Comparison of ENCODE assay signal across 33 cellular contexts in the genomic region with DNA sequence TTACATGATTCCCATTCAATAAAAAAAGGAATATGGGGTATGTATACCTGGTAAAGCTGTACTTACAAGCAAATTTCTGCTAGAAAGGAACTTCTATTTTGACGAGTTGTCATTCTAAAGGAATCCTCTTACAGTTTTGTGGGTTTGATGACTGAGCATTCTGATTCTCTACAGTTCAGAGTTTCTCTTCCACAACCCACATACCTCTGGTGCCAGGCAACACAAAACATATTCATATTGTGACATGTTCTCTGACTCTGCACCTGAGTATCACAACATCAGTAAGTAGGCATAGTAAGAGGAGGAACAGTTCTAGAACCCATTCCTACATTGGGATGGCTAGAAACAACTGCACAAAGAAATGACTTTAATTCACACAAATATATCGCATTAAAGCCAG.
DNase-seq lines count a peak whose midpoint lies in the region; ATAC-seq and TF ChIP-seq lines count a peak whose summit lies in the region.
"Had no signal": no experiment of that assay in that cellular context is flagged by ENCODE, and none has a peak within 500 bp of the region (broad histone marks: within the 10 kb centered on the region; RNA-seq: fewer than 3 reads in every experiment).

No MANE protein-coding gene starts in this region.

- H3K27ac ChIP-seq in IMR-90 (ENCODE audit: insufficient read depth, low read length) (no peak overlapping the region), heart left ventricle (no peak overlapping the region)
- H3K27ac ChIP-seq: ascending aorta, BLaER1, dorsolateral prefrontal cortex, neural progenitor cell, parathyroid adenoma, testis, uterus, VCaP had no signal

- no peak overlapping the region for H3K9ac ChIP-seq in IMR-90 (ENCODE audit: low read depth, low read length)
- H3K9ac ChIP-seq: BLaER1, neural progenitor cell, parathyroid adenoma had no signal

- in situ Hi-C loops in IMR-90 (cut with MboI; ENCODE audit: low sequenced_read_pairs) = no loop called here
- in situ Hi-C loops in astrocyte of the spinal cord (cut with HindIII; ENCODE audit: low sequenced_read_pairs) = no loop called here

- no peak overlapping the region for H4K91ac ChIP-seq in IMR-90 (ENCODE audit: insufficient read depth, low read depth, low read length)

- H2AK5ac ChIP-seq in IMR-90 (ENCODE audit: low read depth, low read length) = no peak overlapping the region

- no peak overlapping the region for H4K5ac ChIP-seq in IMR-90 (ENCODE audit: low read depth, low read length)

- CTCF ChIA-PET in IMR-90 (lab: Yijun Ruan, JAX) (no interaction called here), WTC11 (lab: Charles Lee) (no interaction called here)

- TF ChIP-seq RAD21 in IMR-90 (IDR thresholded peaks at IDR 0.05; ENCODE audit: low read length) = no peak

- no peak overlapping the region for H3K23ac ChIP-seq in IMR-90 (ENCODE audit: low read depth, low read length)

- no peak overlapping the region for H3K27ac Mint-ChIP-seq in WTC11
- H3K27ac Mint-ChIP-seq: activated CD4-positive, alpha-beta T cell treated with anti-CD3 and anti-CD28 coated beads, Interleukin-2, amount 10 ng/mL, durations not matched to agents 24 days and 14 days; activated naive CD8-positive, alpha-beta T cell; neural progenitor cell had no signal

- peaks cover 6% of the 10 kb centered on the region for H3K9me3 Mint-ChIP-seq in WTC11
- H3K9me3 Mint-ChIP-seq: activated CD4-positive, alpha-beta T cell treated with anti-CD3 and anti-CD28 coated beads, Interleukin-2, amount 10 ng/mL, durations not matched to agents 24 days and 14 days; neural progenitor cell had no signal

- no peak overlapping the region for H2BK20ac ChIP-seq in IMR-90 (ENCODE audit: low read depth, low read length)

- H3K4ac ChIP-seq in IMR-90 (ENCODE audit: low read depth, low read length) = no peak overlapping the region

- no peak overlapping the region for H3K56ac ChIP-seq in IMR-90 (ENCODE audit: extremely low read depth, insufficient read depth, low read length)

- no peak overlapping the region for H2BK5ac ChIP-seq in IMR-90 (ENCODE audit: low read depth, low read length, poor library complexity, severe bottlenecking)

- no peak for ATAC-seq in IMR-90 (ENCODE audit: low read depth)
- no peak for ATAC-seq in heart left ventricle
- ATAC-seq in WTC11 = no peak
- no peak for ATAC-seq in GM18519 (IDR thresholded peaks at IDR 0.05; ENCODE audit: low FRiP score, unreplicated experiment)
- ATAC-seq: left lobe of liver; stimulated activated naive CD8-positive, alpha-beta T cell treated with anti-CD3 and anti-CD28 coated beads, Interleukin-15, Interleukin-2, amounts not matched to agents 100 U/mL and 50 U/mL, for 24 hours had no signal

- no peaks in the 10 kb centered on the region for H3K4me1 Mint-ChIP-seq in WTC11
- H3K4me1 Mint-ChIP-seq: activated CD4-positive, alpha-beta T cell treated with anti-CD3 and anti-CD28 coated beads, Interleukin-2, amount 10 ng/mL, durations not matched to agents 24 days and 14 days; central memory CD8-positive, alpha-beta T cell had no signal

- H3K79me1 ChIP-seq in IMR-90 (ENCODE audit: low read depth in 1 of 2, low read length in 2 of 2) = no peaks in the 10 kb centered on the region

- intact Hi-C loops in IMR-90 (cut with micrococcal nuclease) = no loop called here
- intact Hi-C loops in heart left ventricle (cut with DNase I) = loop anchor here in 1 of 10 donors (5.0 kb wide), 1 partner anchor 276 kb away; no protein-coding TSS in a partner anchor

- no peak overlapping the region for H2AFZ ChIP-seq in IMR-90 (replicated peaks; ENCODE audit: low read length, poor library complexity)
- H2AFZ ChIP-seq: neural progenitor cell, parathyroid adenoma had no signal

- H3K4me2 ChIP-seq in IMR-90 (ENCODE audit: low read depth, low read length) = no peak overlapping the region
- H3K4me2 ChIP-seq: BLaER1, neural progenitor cell had no signal

- no peaks in the 10 kb centered on the region for H3K36me3 Mint-ChIP-seq in WTC11
- H3K36me3 Mint-ChIP-seq: activated naive CD8-positive, alpha-beta T cell; neural progenitor cell had no signal

- no peaks in the 10 kb centered on the region for H3K27me3 Mint-ChIP-seq in WTC11 (ENCODE audit: low read depth)
- H3K27me3 Mint-ChIP-seq: activated CD4-positive, alpha-beta T cell treated with anti-CD3 and anti-CD28 coated beads, Interleukin-2, amount 10 ng/mL, durations not matched to agents 24 days and 14 days; central memory CD8-positive, alpha-beta T cell had no signal

- H3K9me3 ChIP-seq in IMR-90 (ENCODE audit: control insufficient read depth, insufficient read depth, low read length) (no peaks in the 10 kb centered on the region), heart left ventricle (no peaks in the 10 kb centered on the region)
- H3K9me3 ChIP-seq: ascending aorta, BLaER1, testis, uterus had no signal

- H3K9me1 ChIP-seq in IMR-90 (ENCODE audit: insufficient read depth, low read length) = no peaks in the 10 kb centered on the region

- H4K8ac ChIP-seq in IMR-90 (ENCODE audit: low read depth in 2 of 2, low read length in 2 of 2) = no peak overlapping the region

- no peak overlapping the region for H3K4me3 Mint-ChIP-seq in WTC11
- H3K4me3 Mint-ChIP-seq: activated CD4-positive, alpha-beta T cell treated with anti-CD3 and anti-CD28 coated beads, Interleukin-2, amount 10 ng/mL, durations not matched to agents 24 days and 14 days; activated naive CD8-positive, alpha-beta T cell; central memory CD8-positive, alpha-beta T cell; neural progenitor cell had no signal

- no TSS peak for BruUV-seq in IMR-90 (replicated peaks; lab: Mats Ljungman, UMichigan)

- H3K36me3 ChIP-seq in IMR-90 (ENCODE audit: control insufficient read depth, insufficient read depth, low read length) (no peaks in the 10 kb centered on the region), heart left ventricle (no peaks in the 10 kb centered on the region)
- H3K36me3 ChIP-seq: ascending aorta, BLaER1, neural progenitor cell, uterus had no signal

- no peak overlapping the region for H3K4me3 ChIP-seq in AG09309 (ENCODE audit: control insufficient read depth, low read depth, low read length)
- no peak overlapping the region for H3K4me3 ChIP-seq in IMR-90 (ENCODE audit: insufficient read depth, low read depth, low read length)
- H3K4me3 ChIP-seq in astrocyte of the spinal cord (ENCODE audit: low read depth, low read length) = no peak overlapping the region
- no peak overlapping the region for H3K4me3 ChIP-seq in heart left ventricle
- H3K4me3 ChIP-seq: ascending aorta, BLaER1, dorsolateral prefrontal cortex, neural progenitor cell, testis, uterus had no signal

- H3K14ac ChIP-seq in IMR-90 (replicated peaks; ENCODE audit: low read depth, low read length) = no peak overlapping the region

- no peak overlapping the region for H2BK120ac ChIP-seq in IMR-90 (ENCODE audit: low read depth, low read length)

- dilution Hi-C loops in IMR-90 (cut with HindIII; ENCODE audit: low sequenced_read_pairs, unreplicated experiment) = no loop called here

- no peak overlapping the region for H2AK9ac ChIP-seq in IMR-90 (replicated peaks; ENCODE audit: low read depth, low read length, poor library complexity)

- TF ChIP-seq CTCF in AG09309 (IDR thresholded peaks at IDR 0.05; ENCODE audit: control insufficient read depth, insufficient read depth, low read depth, low read length, missing control alignments) (no peak), IMR-90 (conservative IDR thresholded peaks at IDR 0.05; ENCODE audit: low read depth, low read length) (no peak), astrocyte of the spinal cord (IDR thresholded peaks at IDR 0.05; ENCODE audit: low read depth, low read length) (no peak), heart left ventricle (IDR thresholded peaks at IDR 0.05) (no peak), WTC11 (IDR thresholded peaks at IDR 0.05) (no peak)

- H3K4me1 ChIP-seq in IMR-90 (ENCODE audit: control insufficient read depth, insufficient read depth, low read length) (no peaks in the 10 kb centered on the region), heart left ventricle (peaks cover 0 to 8% (median 0%) of the 10 kb centered on the region in 12 donors)
- H3K4me1 ChIP-seq: ascending aorta, parathyroid adenoma, testis, uterus had no signal

- no peak overlapping the region for H2BK15ac ChIP-seq in IMR-90 (ENCODE audit: low read depth, low read length)

- no peak for TF ChIP-seq POLR2A in IMR-90 (IDR thresholded peaks at IDR 0.05; ENCODE audit: low read depth, low read length)
- no peak for TF ChIP-seq POLR2A in heart left ventricle (IDR thresholded peaks at IDR 0.05)

- DNase-seq in AG09309 (ENCODE audit: low read depth) = peak; percentile 24
- peak; percentile 17 for DNase-seq in IMR-90
- DNase-seq in astrocyte of the spinal cord (ENCODE audit: low read depth, low spot score) = peak; percentile 29
- DNase-seq in iris pigment epithelial cell (ENCODE audit: low read depth) = peak; percentile 35
- DNase-seq in heart left ventricle = no peak
- DNase-seq in mesenteric fat pad (ENCODE audit: low spot score) = no peak
- DNase-seq in WTC11 (ENCODE audit: low spot score) = no peak
- DNase-seq: activated CD4-positive, alpha-beta T cell treated with anti-CD3 and anti-CD28 coated beads, Interleukin-2, amount 10 ng/mL, durations not matched to agents 24 days and 14 days; activated CD8-positive, alpha-beta memory T cell treated with anti-CD3 and anti-CD28 coated beads for 24 hours; activated effector memory CD4-positive, alpha-beta T cell treated with Interleukin-2 at 50 U/mL for 16 hours; activated T-cell treated with anti-CD3 and anti-CD28 coated beads for 4 hours; DMS 273 treated with DMSO at 0.1 percent for 48 hours; dorsolateral prefrontal cortex; mesenchymal stem cell; NCI-H1092 treated with DMSO at 0.1 percent for 48 hours; NCI-H1694 treated with DMSO at 0.1 percent for 48 hours; NCI-H446 treated with DMSO at 0.1 percent for 48 hours; NCI-H774; retina; stimulated activated CD4-positive, alpha-beta T cell treated with anti-CD3 and anti-CD28 coated beads, Interleukin-1b, Interleukin-23, amount 100 ng/mL, for 48 hours; stimulated activated naive CD8-positive, alpha-beta T cell treated with anti-CD3 and anti-CD28 coated beads, Interleukin-15, Interleukin-2, amounts not matched to agents 100 U/mL and 50 U/mL, for 24 hours; SW 1271; testis; uterus had no signal

- no peak overlapping the region for H3K18ac ChIP-seq in IMR-90 (ENCODE audit: low read depth, low read length)

- WGBS in IMR-90 (ENCODE audit: extremely low coverage in 2 of 2, insufficient read length in 1 of 2), 2 experiments = no CpG with 5 or more reads among the region's 2 CpGs
- 88 to 92% (median 91%) methylated on average over 2 of the region's 2 CpGs for WGBS in heart left ventricle, 4 donors

- H3K27me3 ChIP-seq in IMR-90 (ENCODE audit: control insufficient read depth, insufficient read depth, low read length) (no peaks in the 10 kb centered on the region; the same call in none of the 2 replicates), heart left ventricle (peaks cover 0 to 8% (median 0%) of the 10 kb centered on the region in 9 donors)
- H3K27me3 ChIP-seq: ascending aorta, BLaER1, neural progenitor cell, testis, uterus had no signal

- no peaks in the 10 kb centered on the region for H4K20me1 ChIP-seq in IMR-90 (ENCODE audit: insufficient read depth, low read length)
- H4K20me1 ChIP-seq: BLaER1 had no signal

- POLR2A ChIA-PET in IMR-90 (lab: Charles Lee; ENCODE audit: unreplicated experiment) = no interaction called here
- POLR2A ChIA-PET in WTC11 (lab: Charles Lee) = no interaction called here

TF ChIP-seq in IMR-90, 13 proteins besides CTCF, POLR2A, EP300 and RAD21 (continues in another document):
- TF ChIP-seq CEBPB (IDR thresholded peaks at IDR 0.05; ENCODE audit: low read depth, low read length) = no peak

Comparison
In these comparisons a context has a peak if more than half of its experiments do, and no peak if none do; other contexts are left out.
1. DNase-seq: peak in AG09309 (single experiment), IMR-90 (single experiment), astrocyte of the spinal cord (single experiment) and iris pigment epithelial cell (single experiment); none in heart left ventricle (0 of 5), mesenteric fat pad (single experiment) and WTC11 (single experiment).